1 cellular context compared by ENCODE assay signal in genomic region chr2:138234265-138234664, GRCh38.
TF ChIP-seq lines count a peak whose summit lies in the region.

No MANE protein-coding gene starts in this region.

TF ChIP-seq in A549, 52 proteins besides CTCF, POLR2A, EP300 and RAD21 (continued from another document):
- TF ChIP-seq BHLHE40 (IDR thresholded peaks at IDR 0.05; ENCODE audit: low read depth, low read length), result no peak
